In the genomic region with DNA sequence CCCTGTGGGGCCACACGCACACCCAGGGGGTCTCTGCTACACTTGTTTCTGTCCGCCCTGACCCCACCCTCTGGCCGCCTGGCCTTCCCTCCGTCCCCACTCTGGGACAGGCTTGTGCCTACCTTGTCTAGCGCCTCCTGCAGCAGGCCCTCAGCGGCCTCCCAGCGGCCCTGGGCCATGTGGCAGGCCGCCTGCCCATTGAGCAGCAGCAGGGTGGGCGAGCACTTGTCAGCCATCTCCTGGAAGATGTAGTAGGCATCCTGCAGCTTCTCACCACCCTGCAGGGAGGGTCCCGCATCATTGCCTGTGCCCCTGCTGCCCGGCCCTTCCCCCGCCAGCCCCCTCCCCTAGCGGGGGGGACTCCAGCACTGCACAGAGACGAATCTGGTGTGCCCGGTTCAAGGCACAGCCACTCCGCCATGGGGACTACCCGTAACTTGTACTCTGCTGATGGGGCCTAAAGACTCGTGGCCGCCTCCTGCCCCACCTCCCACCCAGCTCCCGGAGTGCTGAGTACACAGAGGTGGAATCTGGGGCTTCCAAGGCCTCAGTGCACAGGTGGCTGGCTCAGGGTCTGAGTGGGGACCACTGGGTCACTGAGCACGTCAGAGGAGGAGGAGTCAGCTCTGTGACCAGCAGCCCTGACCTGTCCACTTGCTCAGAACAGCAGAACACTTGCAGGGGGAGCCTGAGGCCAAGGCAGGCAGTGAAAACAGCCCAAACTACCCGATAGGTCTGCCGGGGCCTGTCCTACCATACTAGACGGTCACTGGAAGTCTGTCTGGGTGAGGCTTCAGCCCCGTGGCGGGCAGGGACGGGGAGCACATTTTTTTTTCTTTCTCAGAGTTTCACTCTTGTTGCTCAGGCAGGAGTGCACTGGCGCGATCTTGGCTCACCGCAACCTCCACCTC, we compare ENCODE assay signal across 2 cellular contexts.
TF ChIP-seq lines count a peak whose summit lies in the region.

No MANE protein-coding gene starts in this region.

TF ChIP-seq in GM12891, 5 proteins besides CTCF, POLR2A, EP300 and RAD21:
- TF ChIP-seq PAX5 (IDR thresholded peaks at IDR 0.05; ENCODE audit: insufficient read depth, low read length, severe bottlenecking) (no peak), POLR2AphosphoS5 (IDR thresholded peaks at IDR 0.05; ENCODE audit: low read depth, low read length) (0 out of 2 replicates have a peak, but pooled peaks have one; percentile 28)

TF ChIP-seq in K562, 482 proteins besides CTCF, POLR2A, EP300 and RAD21:
- TF ChIP-seq CBX2 (IDR thresholded peaks at IDR 0.05; ENCODE audit: insufficient read depth, low read length, poor library complexity, severe bottlenecking) = no peak
- TF ChIP-seq ZNF121 (CRISPR knock-in tag; conservative IDR thresholded peaks at IDR 0.05) = no peak
- TF ChIP-seq, protein P1, sequence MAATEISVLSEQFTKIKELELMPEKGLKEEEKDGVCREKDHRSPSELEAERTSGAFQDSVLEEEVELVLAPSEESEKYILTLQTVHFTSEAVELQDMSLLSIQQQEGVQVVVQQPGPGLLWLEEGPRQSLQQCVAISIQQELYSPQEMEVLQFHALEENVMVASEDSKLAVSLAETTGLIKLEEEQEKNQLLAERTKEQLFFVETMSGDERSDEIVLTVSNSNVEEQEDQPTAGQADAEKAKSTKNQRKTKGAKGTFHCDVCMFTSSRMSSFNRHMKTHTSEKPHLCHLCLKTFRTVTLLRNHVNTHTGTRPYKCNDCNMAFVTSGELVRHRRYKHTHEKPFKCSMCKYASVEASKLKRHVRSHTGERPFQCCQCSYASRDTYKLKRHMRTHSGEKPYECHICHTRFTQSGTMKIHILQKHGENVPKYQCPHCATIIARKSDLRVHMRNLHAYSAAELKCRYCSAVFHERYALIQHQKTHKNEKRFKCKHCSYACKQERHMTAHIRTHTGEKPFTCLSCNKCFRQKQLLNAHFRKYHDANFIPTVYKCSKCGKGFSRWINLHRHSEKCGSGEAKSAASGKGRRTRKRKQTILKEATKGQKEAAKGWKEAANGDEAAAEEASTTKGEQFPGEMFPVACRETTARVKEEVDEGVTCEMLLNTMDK (IDR thresholded peaks at IDR 0.05; ENCODE audit: borderline replicate concordance, insufficient read depth, low read depth, low read length, poor library complexity, severe bottlenecking) = peak; percentile 73
- TF ChIP-seq POLR2AphosphoS5 (IDR thresholded peaks at IDR 0.05; ENCODE audit: control insufficient read depth, insufficient read depth, low read depth, low read length) = no peak
- TF ChIP-seq, protein P2, sequence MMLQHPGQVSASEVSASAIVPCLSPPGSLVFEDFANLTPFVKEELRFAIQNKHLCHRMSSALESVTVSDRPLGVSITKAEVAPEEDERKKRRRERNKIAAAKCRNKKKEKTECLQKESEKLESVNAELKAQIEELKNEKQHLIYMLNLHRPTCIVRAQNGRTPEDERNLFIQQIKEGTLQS (IDR thresholded peaks at IDR 0.05) = peak; percentile 22; the same call in 1 of the 2 replicates
- TF ChIP-seq, protein P2 (CRISPR knock-in tag; conservative IDR thresholded peaks at IDR 0.05) = no peak
- TF ChIP-seq HDAC8 (tag; IDR thresholded peaks at IDR 0.05) = no peak
- no peak for TF ChIP-seq U2AF1 (optimal IDR thresholded peaks at IDR 0.05; ENCODE audit: low read depth, low read length)
- TF ChIP-seq KDM5B (IDR thresholded peaks at IDR 0.05; ENCODE audit: insufficient replicate concordance, low read depth, low read length) = no peak
- TF ChIP-seq, protein P3, sequence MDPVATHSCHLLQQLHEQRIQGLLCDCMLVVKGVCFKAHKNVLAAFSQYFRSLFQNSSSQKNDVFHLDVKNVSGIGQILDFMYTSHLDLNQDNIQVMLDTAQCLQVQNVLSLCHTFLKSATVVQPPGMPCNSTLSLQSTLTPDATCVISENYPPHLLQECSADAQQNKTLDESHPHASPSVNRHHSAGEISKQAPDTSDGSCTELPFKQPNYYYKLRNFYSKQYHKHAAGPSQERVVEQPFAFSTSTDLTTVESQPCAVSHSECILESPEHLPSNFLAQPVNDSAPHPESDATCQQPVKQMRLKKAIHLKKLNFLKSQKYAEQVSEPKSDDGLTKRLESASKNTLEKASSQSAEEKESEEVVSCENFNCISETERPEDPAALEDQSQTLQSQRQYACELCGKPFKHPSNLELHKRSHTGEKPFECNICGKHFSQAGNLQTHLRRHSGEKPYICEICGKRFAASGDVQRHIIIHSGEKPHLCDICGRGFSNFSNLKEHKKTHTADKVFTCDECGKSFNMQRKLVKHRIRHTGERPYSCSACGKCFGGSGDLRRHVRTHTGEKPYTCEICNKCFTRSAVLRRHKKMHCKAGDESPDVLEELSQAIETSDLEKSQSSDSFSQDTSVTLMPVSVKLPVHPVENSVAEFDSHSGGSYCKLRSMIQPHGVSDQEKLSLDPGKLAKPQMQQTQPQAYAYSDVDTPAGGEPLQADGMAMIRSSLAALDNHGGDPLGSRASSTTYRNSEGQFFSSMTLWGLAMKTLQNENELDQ (CRISPR knock-in tag; IDR thresholded peaks at IDR 0.05; ENCODE audit: borderline replicate concordance) = no peak
- TF ChIP-seq KDM1A (IDR thresholded peaks at IDR 0.05) = no peak
- TF ChIP-seq SIN3A (IDR thresholded peaks at IDR 0.05; ENCODE audit: borderline replicate concordance in 2 of 2, control insufficient read depth in 1 of 2, low read depth in 2 of 2, low read length in 2 of 2) = no peak
- TF ChIP-seq ZNF830 (CRISPR knock-in tag; IDR thresholded peaks at IDR 0.05) = no peak
- no peak for TF ChIP-seq ZFP36 (IDR thresholded peaks at IDR 0.05; ENCODE audit: low read depth, low read length, partially characterized antibody)
- TF ChIP-seq HDAC3 (IDR thresholded peaks at IDR 0.05; ENCODE audit: borderline replicate concordance, partially characterized antibody) = no peak
- no peak for TF ChIP-seq U2AF2 (optimal IDR thresholded peaks at IDR 0.05; ENCODE audit: low read depth, low read length)
- TF ChIP-seq, protein P4, sequence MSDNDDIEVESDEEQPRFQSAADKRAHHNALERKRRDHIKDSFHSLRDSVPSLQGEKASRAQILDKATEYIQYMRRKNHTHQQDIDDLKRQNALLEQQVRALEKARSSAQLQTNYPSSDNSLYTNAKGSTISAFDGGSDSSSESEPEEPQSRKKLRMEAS (CRISPR knock-in tag; IDR thresholded peaks at IDR 0.05) = peak; percentile 54; the same call in 1 of the 2 replicates
- TF ChIP-seq POU5F1 (IDR thresholded peaks at IDR 0.05; ENCODE audit: borderline replicate concordance, low read depth, low read length, partially characterized antibody) = no peak
- no peak for TF ChIP-seq MECOM (CRISPR knock-in tag; IDR thresholded peaks at IDR 0.05)
- TF ChIP-seq ZNF707 (CRISPR knock-in tag; conservative IDR thresholded peaks at IDR 0.05) = no peak
- TF ChIP-seq ETV6 (IDR thresholded peaks at IDR 0.05; ENCODE audit: borderline replicate concordance in 1 of 2, low read depth in 2 of 2, low read length in 1 of 2) = no peak
- no peak for TF ChIP-seq ETV6 (CRISPR knock-in tag; IDR thresholded peaks at IDR 0.05; ENCODE audit: borderline replicate concordance)
- TF ChIP-seq STAT5B (CRISPR knock-in tag; IDR thresholded peaks at IDR 0.05) = no peak
- TF ChIP-seq NFIC (IDR thresholded peaks at IDR 0.05) = 0 out of 2 replicates have a peak, but pooled peaks have one; percentile 11
- peak; percentile 59 for TF ChIP-seq POLR2G (IDR thresholded peaks at IDR 0.05; ENCODE audit: low read depth, low read length)
- TF ChIP-seq, protein P5, sequence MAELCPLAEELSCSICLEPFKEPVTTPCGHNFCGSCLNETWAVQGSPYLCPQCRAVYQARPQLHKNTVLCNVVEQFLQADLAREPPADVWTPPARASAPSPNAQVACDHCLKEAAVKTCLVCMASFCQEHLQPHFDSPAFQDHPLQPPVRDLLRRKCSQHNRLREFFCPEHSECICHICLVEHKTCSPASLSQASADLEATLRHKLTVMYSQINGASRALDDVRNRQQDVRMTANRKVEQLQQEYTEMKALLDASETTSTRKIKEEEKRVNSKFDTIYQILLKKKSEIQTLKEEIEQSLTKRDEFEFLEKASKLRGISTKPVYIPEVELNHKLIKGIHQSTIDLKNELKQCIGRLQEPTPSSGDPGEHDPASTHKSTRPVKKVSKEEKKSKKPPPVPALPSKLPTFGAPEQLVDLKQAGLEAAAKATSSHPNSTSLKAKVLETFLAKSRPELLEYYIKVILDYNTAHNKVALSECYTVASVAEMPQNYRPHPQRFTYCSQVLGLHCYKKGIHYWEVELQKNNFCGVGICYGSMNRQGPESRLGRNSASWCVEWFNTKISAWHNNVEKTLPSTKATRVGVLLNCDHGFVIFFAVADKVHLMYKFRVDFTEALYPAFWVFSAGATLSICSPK (IDR thresholded peaks at IDR 0.05; ENCODE audit: borderline replicate concordance) = no peak
- no peak for TF ChIP-seq PCBP1 (IDR thresholded peaks at IDR 0.05; ENCODE audit: low read depth, low read length, poor library complexity, severe bottlenecking)
- TF ChIP-seq, protein P6, sequence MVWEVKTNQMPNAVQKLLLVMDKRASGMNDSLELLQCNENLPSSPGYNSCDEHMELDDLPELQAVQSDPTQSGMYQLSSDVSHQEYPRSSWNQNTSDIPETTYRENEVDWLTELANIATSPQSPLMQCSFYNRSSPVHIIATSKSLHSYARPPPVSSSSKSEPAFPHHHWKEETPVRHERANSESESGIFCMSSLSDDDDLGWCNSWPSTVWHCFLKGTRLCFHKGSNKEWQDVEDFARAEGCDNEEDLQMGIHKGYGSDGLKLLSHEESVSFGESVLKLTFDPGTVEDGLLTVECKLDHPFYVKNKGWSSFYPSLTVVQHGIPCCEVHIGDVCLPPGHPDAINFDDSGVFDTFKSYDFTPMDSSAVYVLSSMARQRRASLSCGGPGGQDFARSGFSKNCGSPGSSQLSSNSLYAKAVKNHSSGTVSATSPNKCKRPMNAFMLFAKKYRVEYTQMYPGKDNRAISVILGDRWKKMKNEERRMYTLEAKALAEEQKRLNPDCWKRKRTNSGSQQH (CRISPR knock-in tag; IDR thresholded peaks at IDR 0.05) = no peak
- TF ChIP-seq, protein P7, sequence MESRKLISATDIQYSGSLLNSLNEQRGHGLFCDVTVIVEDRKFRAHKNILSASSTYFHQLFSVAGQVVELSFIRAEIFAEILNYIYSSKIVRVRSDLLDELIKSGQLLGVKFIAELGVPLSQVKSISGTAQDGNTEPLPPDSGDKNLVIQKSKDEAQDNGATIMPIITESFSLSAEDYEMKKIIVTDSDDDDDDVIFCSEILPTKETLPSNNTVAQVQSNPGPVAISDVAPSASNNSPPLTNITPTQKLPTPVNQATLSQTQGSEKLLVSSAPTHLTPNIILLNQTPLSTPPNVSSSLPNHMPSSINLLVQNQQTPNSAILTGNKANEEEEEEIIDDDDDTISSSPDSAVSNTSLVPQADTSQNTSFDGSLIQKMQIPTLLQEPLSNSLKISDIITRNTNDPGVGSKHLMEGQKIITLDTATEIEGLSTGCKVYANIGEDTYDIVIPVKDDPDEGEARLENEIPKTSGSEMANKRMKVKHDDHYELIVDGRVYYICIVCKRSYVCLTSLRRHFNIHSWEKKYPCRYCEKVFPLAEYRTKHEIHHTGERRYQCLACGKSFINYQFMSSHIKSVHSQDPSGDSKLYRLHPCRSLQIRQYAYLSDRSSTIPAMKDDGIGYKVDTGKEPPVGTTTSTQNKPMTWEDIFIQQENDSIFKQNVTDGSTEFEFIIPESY (CRISPR knock-in tag; IDR thresholded peaks at IDR 0.05) = peak; percentile 100
TF ChIP-seq in K562: peak in this region for 6.
